In genomic region chr1:12784729-12785128, GRCh38 we compare ENCODE assay signal across 12 cellular contexts. TPM values are rescaled to one million over a fixed set of nuclear protein-coding genes. Genes with fewer than 3 reads are reported as not detected.
DNase-seq lines count a peak whose midpoint lies in the region; ATAC-seq, FAIRE-seq and TF ChIP-seq lines count a peak whose summit lies in the region.
"Not testable (repeated sequence)": the region's sequence is repeated elsewhere in the genome, so short reads cannot be mapped to it uniquely, and the experiment has no call there.
"Had no signal": no experiment of that assay in that cellular context is flagged by ENCODE, and none has a peak within 500 bp of the region (broad histone marks: within the 10 kb centered on the region; RNA-seq: fewer than 3 reads in every experiment).

No MANE protein-coding gene starts in this region.

- TF ChIP-seq RAD21 in HCT116 (IDR thresholded peaks at IDR 0.05; ENCODE audit: low read depth); K562 (CRISPR knock-in tag; conservative IDR thresholded peaks at IDR 0.05 in 1 of 2, IDR thresholded peaks at IDR 0.05 in 1 of 2): not testable (repeated sequence)

- 13% methylated on average over 7 of the region's 8 CpGs for WGBS in K562 (ENCODE audit: insufficient coverage, low coverage, missing lambda C conversion rate)

- not testable (repeated sequence) for TF ChIP-seq POLR2A in HCT116 (IDR thresholded peaks at IDR 0.05; ENCODE audit: borderline replicate concordance, extremely low read depth, insufficient read depth, insufficient read length); NB4 (IDR thresholded peaks at IDR 0.05; ENCODE audit: extremely low read depth, insufficient read length); K562 (conservative IDR thresholded peaks at IDR 0.05); erythroblast (IDR thresholded peaks at IDR 0.05; ENCODE audit: low read length)

- not testable (repeated sequence) for H3K27ac ChIP-seq in HCT116 (ENCODE audit: low read depth, low read length); K562 (ENCODE audit: extremely low read depth, low read depth, low read length); right atrium auricular region

- H3K9me3 ChIP-seq in HCT116 (ENCODE audit: control insufficient read depth in 1 of 2, insufficient read depth in 1 of 2, low read depth in 1 of 2, low read length in 2 of 2); K562 (replicated peaks; ENCODE audit: control insufficient read depth, insufficient read depth, low read depth, low read length): not testable (repeated sequence)
- H3K9me3 ChIP-seq in right atrium auricular region = peaks cover 0 to 27% of the 10 kb centered on the region in 2 donors

- DNase-seq in HCT116 (ENCODE audit: low read depth, low spot score) (peak; percentile 8), NB4 (ENCODE audit: low read depth) (peak; percentile 4), K562 (ENCODE audit: extremely low read depth in 1 of 4, low spot score in 3 of 4) (peak in 1 of 4 experiments; percentile 28), erythroblast (lab: John Stamatoyannopoulos, UW) (peak; percentile 2 to 11), right atrium auricular region (ENCODE audit: low spot score) (peak; percentile 7), myocyte (ENCODE audit: low read depth) (peak; percentile 2)
- DNase-seq in activated CD8-positive, alpha-beta T cell treated with anti-CD3 and anti-CD28 coated beads for 36 hours = peak; percentile 27

- not testable (repeated sequence) for H2AFZ ChIP-seq in HCT116 (ENCODE audit: low read depth, low read length, poor library complexity, severe bottlenecking); K562 (ENCODE audit: low read depth, low read length)

- not testable (repeated sequence) for H3K4me1 Mint-ChIP-seq in activated CD8-positive, alpha-beta T cell treated with anti-CD3 and anti-CD28 coated beads for 36 hours (ENCODE audit: low read depth)

- H4K20me1 ChIP-seq in HCT116 (ENCODE audit: insufficient read depth); K562 (replicated peaks; ENCODE audit: control insufficient read depth, insufficient read depth, low read length): not testable (repeated sequence)

- not testable (repeated sequence) for H3K9ac ChIP-seq in HCT116 (ENCODE audit: low read length); K562 (ENCODE audit: insufficient read depth in 1 of 2, low read depth in 2 of 2, low read length in 2 of 2)

- TF ChIP-seq CTCF in HCT116 (IDR thresholded peaks at IDR 0.05 in 2 of 3, conservative IDR thresholded peaks at IDR 0.05 in 1 of 3; ENCODE audit: borderline replicate concordance in 1 of 3, insufficient read depth in 1 of 3, low read depth in 2 of 3, low read length in 2 of 3); NB4 (IDR thresholded peaks at IDR 0.05; ENCODE audit: low read depth, low read length); activated CD8-positive, alpha-beta T cell treated with anti-CD3 and anti-CD28 coated beads for 36 hours (IDR thresholded peaks at IDR 0.05); K562 (IDR thresholded peaks at IDR 0.05 in 2 of 3, conservative IDR thresholded peaks at IDR 0.05 in 1 of 3; ENCODE audit: insufficient read depth in 2 of 3, low read depth in 1 of 3, low read length in 3 of 3); right atrium auricular region (IDR thresholded peaks at IDR 0.05): not testable (repeated sequence)

- H3K4me3 Mint-ChIP-seq in activated CD8-positive, alpha-beta T cell treated with anti-CD3 and anti-CD28 coated beads for 36 hours = not testable (repeated sequence)

- not testable (repeated sequence) for H3K36me3 ChIP-seq in HCT116 (ENCODE audit: control insufficient read depth in 1 of 2, insufficient read depth in 2 of 2, low read length in 2 of 2); K562 (ENCODE audit: control insufficient read depth, insufficient read depth, low read length); right atrium auricular region

- H3K27me3 Mint-ChIP-seq in activated CD8-positive, alpha-beta T cell treated with anti-CD3 and anti-CD28 coated beads for 36 hours = not testable (repeated sequence)

- not testable (repeated sequence) for H3K36me3 Mint-ChIP-seq in activated CD8-positive, alpha-beta T cell treated with anti-CD3 and anti-CD28 coated beads for 36 hours (ENCODE audit: low read depth)

- H3K4me1 ChIP-seq in HCT116 (ENCODE audit: control insufficient read depth in 1 of 2, insufficient read depth in 2 of 2, low read length in 2 of 2); K562 (replicated peaks in 1 of 2; ENCODE audit: control insufficient read depth in 2 of 2, insufficient read depth in 2 of 2, low read length in 2 of 2); right atrium auricular region: not testable (repeated sequence)

- intact Hi-C loops in HCT116 (cut with micrococcal nuclease); activated CD8-positive, alpha-beta T cell treated with anti-CD3 and anti-CD28 coated beads for 36 hours (cut with micrococcal nuclease); K562 (cut with micrococcal nuclease): not testable (repeated sequence)

- not testable (repeated sequence) for H3K4me2 ChIP-seq in HCT116 (ENCODE audit: low read length); K562 (ENCODE audit: insufficient read depth, low read length)

- BruUV-seq in HCT116 (replicated peaks; lab: Mats Ljungman, UMichigan); K562 (replicated peaks; lab: Mats Ljungman, UMichigan): not testable (repeated sequence)

- H3K9me1 ChIP-seq in K562 (ENCODE audit: control insufficient read depth, insufficient read depth, low read length) = not testable (repeated sequence)

- FAIRE-seq in K562 (lab: Jason Lieb, UNC) = not testable (repeated sequence)

- H3K79me2 ChIP-seq in HCT116 (ENCODE audit: insufficient read depth, low read length); K562 (ENCODE audit: control insufficient read depth, insufficient read depth, low read length): not testable (repeated sequence)

- H3K27me3 ChIP-seq in HCT116 (ENCODE audit: insufficient read depth, low read length); K562 (ENCODE audit: control insufficient read depth in 2 of 2, insufficient read depth in 2 of 2, low read length in 2 of 2); right atrium auricular region: not testable (repeated sequence)

- not testable (repeated sequence) for ATAC-seq in HCT116; activated CD8-positive, alpha-beta T cell treated with anti-CD3 and anti-CD28 coated beads for 36 hours; K562

- peaks cover 23% of the 10 kb centered on the region for H3K9me3 Mint-ChIP-seq in activated CD8-positive, alpha-beta T cell treated with anti-CD3 and anti-CD28 coated beads for 36 hours

- not testable (repeated sequence) for H3K4me3 ChIP-seq in HCT116 (replicated peaks in 1 of 2; ENCODE audit: low read depth in 1 of 2, low read length in 2 of 2); NB4 (ENCODE audit: low read depth, low read length); K562; right atrium auricular region

- not testable (repeated sequence) for H3K9me2 ChIP-seq in HCT116 (ENCODE audit: insufficient read depth)

- CTCF ChIA-PET in HCT116 (lab: Charles Lee); activated CD8-positive, alpha-beta T cell treated with anti-CD3 and anti-CD28 coated beads for 36 hours (lab: Charles Lee); K562 (lab: Yijun Ruan, JAX; ENCODE audit: low intra/inter-chr PET ratio): not testable (repeated sequence)

- H3K27ac Mint-ChIP-seq in activated CD8-positive, alpha-beta T cell treated with anti-CD3 and anti-CD28 coated beads for 36 hours = not testable (repeated sequence)

- in situ Hi-C loops in K562 (cut with MboI) = not testable (repeated sequence)

- not testable (repeated sequence) for TF ChIP-seq EP300 in K562 (IDR thresholded peaks at IDR 0.05; ENCODE audit: low read length)

- RAD21 ChIA-PET in HCT116 (lab: Charles Lee; ENCODE audit: low non-redundant PET in 1 of 2, low total read pairs in 2 of 2, uncharacterized antibody in 2 of 2, unreplicated experiment in 2 of 2) = not testable (repeated sequence)

- POLR2A ChIA-PET in HCT116 (lab: Charles Lee); activated CD8-positive, alpha-beta T cell treated with anti-CD3 and anti-CD28 coated beads for 36 hours (lab: Charles Lee); K562 (lab: Yijun Ruan, JAX): not testable (repeated sequence)

RNA-seq across cellular contexts. Expression of gene PRAMEF1, which starts 6.5 kb away (rescaled TPM):
- total RNA-seq in HCT116 (2021; ENCODE audit: unreplicated experiment) (not detected), K562 (2014; rRNA removed) (not detected in 2 replicates), K562 (2014; rRNA removed; fragmentation: Illumina TruSeq; extraction: Trizol) (not detected in 2 replicates), K562 (2015; rRNA removed; fragmentation: Illumina TruSeq; extraction: Trizol) (not detected in 2 replicates), K562 (2021) (not detected in 2 replicates), right atrium auricular region (not detected), myocyte (not detected in 2 replicates)
- not detected in 2 replicates for polyA plus RNA-seq in HCT116 (2012)
- total RNA-seq in activated CD8-positive, alpha-beta T cell treated with anti-CD3 and anti-CD28 coated beads for 36 hours = not detected
- total RNA-seq in K562 (2011; cell fraction: chromatin; rRNA removed; ENCODE audit: low replicate concordance) = not detected in 2 replicates
- total RNA-seq in K562 (2011; cell fraction: nucleolus; rRNA removed) = not detected in 2 replicates
- not detected in 2 replicates for total RNA-seq in K562 (2011; cell fraction: nucleoplasm; rRNA removed)
- polyA plus RNA-seq in K562 (2011; rRNA removed) (not detected in 2 replicates), K562 (2014; fragmentation: Illumina TruSeq; extraction: Trizol) (not detected in 2 replicates), K562 (2014; fragmentation: Nextera tagmentation; extraction: Ambion mirVana) (not detected), K562 (2014; rRNA removed) (not detected in 2 replicates)
- polyA plus RNA-seq in K562 (2011; cell fraction: cytosol; rRNA removed) = not detected in 2 replicates
- not detected in 2 replicates for polyA plus RNA-seq in K562 (2011; cell fraction: nucleus; rRNA removed)
- not detected in 2 replicates for polyA plus RNA-seq in K562 (2012)
- polyA minus RNA-seq in K562 (2011; rRNA and poly(A)+ RNA removed) = not detected in 2 replicates
- polyA minus RNA-seq in K562 (2011; cell fraction: cytosol; rRNA and poly(A)+ RNA removed) = not detected in 2 replicates
- polyA minus RNA-seq in K562 (2011; cell fraction: nucleus; rRNA and poly(A)+ RNA removed) = not detected in 2 replicates
- not detected for polyA plus RNA-seq in myocyte (2012)
- total RNA-seq: CD4-positive, alpha-beta memory T cell; H1; HepG2 had no signal
- polyA plus RNA-seq: A549; AG04450; CD4-positive, alpha-beta memory T cell; H1; HepG2 had no signal

RNA-seq across cellular contexts. Expression of gene PRAMEF12, which starts 11.2 kb away (rescaled TPM):
- not detected for total RNA-seq in HCT116 (2021; ENCODE audit: unreplicated experiment)
- not detected in 2 replicates for polyA plus RNA-seq in HCT116 (2012)
- total RNA-seq in activated CD8-positive, alpha-beta T cell treated with anti-CD3 and anti-CD28 coated beads for 36 hours = not detected
- total RNA-seq in K562 (2011; cell fraction: chromatin; rRNA removed; ENCODE audit: low replicate concordance) = not detected in 2 replicates
- not detected in 2 replicates for total RNA-seq in K562 (2011; cell fraction: nucleolus; rRNA removed)
- total RNA-seq in K562 (2011; cell fraction: nucleoplasm; rRNA removed) = not detected in 2 replicates
- not detected in 2 replicates for total RNA-seq in K562 (2014; rRNA removed)
- not detected in 2 replicates for total RNA-seq in K562 (2014; rRNA removed; fragmentation: Illumina TruSeq; extraction: Trizol)
- total RNA-seq in K562 (2015; rRNA removed; fragmentation: Illumina TruSeq; extraction: Trizol) = not detected in 2 replicates
- total RNA-seq in K562 (2021) = not detected in 2 replicates
- polyA plus RNA-seq in K562 (2011; rRNA removed) = not detected in 2 replicates
- not detected in 2 replicates for polyA plus RNA-seq in K562 (2011; cell fraction: cytosol; rRNA removed)
- polyA plus RNA-seq in K562 (2011; cell fraction: nucleus; rRNA removed) = not detected in 2 replicates
- polyA plus RNA-seq in K562 (2012) = not detected in 2 replicates
- not detected in 2 replicates for polyA plus RNA-seq in K562 (2014; fragmentation: Illumina TruSeq; extraction: Trizol)
- polyA plus RNA-seq in K562 (2014; fragmentation: Nextera tagmentation; extraction: Ambion mirVana) = not detected
- not detected in 2 replicates for polyA plus RNA-seq in K562 (2014; rRNA removed)
- not detected in 2 replicates for polyA minus RNA-seq in K562 (2011; rRNA and poly(A)+ RNA removed)
- polyA minus RNA-seq in K562 (2011; cell fraction: cytosol; rRNA and poly(A)+ RNA removed) = not detected in 2 replicates
- not detected in 2 replicates for polyA minus RNA-seq in K562 (2011; cell fraction: nucleus; rRNA and poly(A)+ RNA removed)
- total RNA-seq in right atrium auricular region = not detected
- not detected in 2 replicates for total RNA-seq in myocyte
- polyA plus RNA-seq in myocyte (2012) = not detected
- total RNA-seq: CD4-positive, alpha-beta memory T cell; H1; HepG2 had no signal
- polyA plus RNA-seq: A549; AG04450; CD4-positive, alpha-beta memory T cell; H1; HepG2 had no signal

RNA-seq across cellular contexts. Expression of gene CFAP107, which starts 38.7 kb away (rescaled TPM):
- not detected for total RNA-seq in HCT116 (2021; ENCODE audit: unreplicated experiment)
- not detected in 2 replicates for polyA plus RNA-seq in HCT116 (2012)
- total RNA-seq in activated CD8-positive, alpha-beta T cell treated with anti-CD3 and anti-CD28 coated beads for 36 hours = not detected
- not detected in 2 replicates for total RNA-seq in K562 (2011; cell fraction: chromatin; rRNA removed; ENCODE audit: low replicate concordance)
- not detected in 2 replicates for total RNA-seq in K562 (2011; cell fraction: nucleolus; rRNA removed)
- total RNA-seq in K562 (2011; cell fraction: nucleoplasm; rRNA removed) = not detected in 2 replicates
- total RNA-seq in K562 (2014; rRNA removed) = not detected in 2 replicates
- not detected in 2 replicates for total RNA-seq in K562 (2014; rRNA removed; fragmentation: Illumina TruSeq; extraction: Trizol)
- not detected in 2 replicates for total RNA-seq in K562 (2015; rRNA removed; fragmentation: Illumina TruSeq; extraction: Trizol)
- not detected in 2 replicates for total RNA-seq in K562 (2021)
- polyA plus RNA-seq in K562 (2011; rRNA removed) = not detected in 2 replicates
- polyA plus RNA-seq in K562 (2011; cell fraction: cytosol; rRNA removed) = not detected in 2 replicates
- not detected in 2 replicates for polyA plus RNA-seq in K562 (2011; cell fraction: nucleus; rRNA removed)
- 0.12 and 2.7 TPM in 2 replicates for polyA plus RNA-seq in K562 (2012)
- polyA plus RNA-seq in K562 (2014; fragmentation: Illumina TruSeq; extraction: Trizol) = not detected in 2 replicates
- polyA plus RNA-seq in K562 (2014; fragmentation: Nextera tagmentation; extraction: Ambion mirVana) = under 1 TPM in 1 of 2 experiments, not detected in 1; 0.03 TPM
- polyA plus RNA-seq in K562 (2014; rRNA removed) = 0.08 and 0.16 TPM in 2 replicates
- not detected in 2 replicates for polyA minus RNA-seq in K562 (2011; rRNA and poly(A)+ RNA removed)
- not detected in 2 replicates for polyA minus RNA-seq in K562 (2011; cell fraction: cytosol; rRNA and poly(A)+ RNA removed)
- not detected in 2 replicates for polyA minus RNA-seq in K562 (2011; cell fraction: nucleus; rRNA and poly(A)+ RNA removed)
- not detected for total RNA-seq in right atrium auricular region
- total RNA-seq in myocyte = not detected in 2 replicates
- polyA plus RNA-seq in myocyte (2012) = not detected
- total RNA-seq: CD4-positive, alpha-beta memory T cell; H1; HepG2 had no signal
- polyA plus RNA-seq: A549; AG04450; CD4-positive, alpha-beta memory T cell; HepG2 had no signal

RNA-seq across cellular contexts. Expression of gene PRAMEF11, which starts 46.5 kb away (rescaled TPM):
- not detected for total RNA-seq in HCT116 (2021; ENCODE audit: unreplicated experiment)
- polyA plus RNA-seq in HCT116 (2012) = not detected in 2 replicates
- total RNA-seq in activated CD8-positive, alpha-beta T cell treated with anti-CD3 and anti-CD28 coated beads for 36 hours = not detected
- total RNA-seq in K562 (2011; cell fraction: chromatin; rRNA removed; ENCODE audit: low replicate concordance) = not detected in 2 replicates
- total RNA-seq in K562 (2011; cell fraction: nucleolus; rRNA removed) = not detected in 2 replicates
- total RNA-seq in K562 (2011; cell fraction: nucleoplasm; rRNA removed) = not detected in 2 replicates
- not detected in 2 replicates for total RNA-seq in K562 (2014; rRNA removed)
- total RNA-seq in K562 (2014; rRNA removed; fragmentation: Illumina TruSeq; extraction: Trizol) = not detected in 2 replicates
- not detected in 2 replicates for total RNA-seq in K562 (2015; rRNA removed; fragmentation: Illumina TruSeq; extraction: Trizol)
- total RNA-seq in K562 (2021) = not detected in 2 replicates
- polyA plus RNA-seq in K562 (2011; rRNA removed) = not detected in 2 replicates
- polyA plus RNA-seq in K562 (2011; cell fraction: cytosol; rRNA removed) = not detected in 2 replicates
- not detected in 2 replicates for polyA plus RNA-seq in K562 (2011; cell fraction: nucleus; rRNA removed)
- polyA plus RNA-seq in K562 (2012) = not detected in 2 replicates
- polyA plus RNA-seq in K562 (2014; fragmentation: Illumina TruSeq; extraction: Trizol) = not detected in 2 replicates
- not detected for polyA plus RNA-seq in K562 (2014; fragmentation: Nextera tagmentation; extraction: Ambion mirVana)
- not detected in 2 replicates for polyA plus RNA-seq in K562 (2014; rRNA removed)
- polyA minus RNA-seq in K562 (2011; rRNA and poly(A)+ RNA removed) = not detected in 2 replicates
- polyA minus RNA-seq in K562 (2011; cell fraction: cytosol; rRNA and poly(A)+ RNA removed) = not detected in 2 replicates
- polyA minus RNA-seq in K562 (2011; cell fraction: nucleus; rRNA and poly(A)+ RNA removed) = not detected in 2 replicates
- total RNA-seq in right atrium auricular region = not detected
- not detected in 2 replicates for total RNA-seq in myocyte
- polyA plus RNA-seq in myocyte (2012) = not detected
- total RNA-seq: CD4-positive, alpha-beta memory T cell; H1; HepG2 had no signal
- polyA plus RNA-seq: A549; AG04450; CD4-positive, alpha-beta memory T cell; H1; HepG2 had no signal
